19 cellular contexts compared by ENCODE assay signal in the genomic region with DNA sequence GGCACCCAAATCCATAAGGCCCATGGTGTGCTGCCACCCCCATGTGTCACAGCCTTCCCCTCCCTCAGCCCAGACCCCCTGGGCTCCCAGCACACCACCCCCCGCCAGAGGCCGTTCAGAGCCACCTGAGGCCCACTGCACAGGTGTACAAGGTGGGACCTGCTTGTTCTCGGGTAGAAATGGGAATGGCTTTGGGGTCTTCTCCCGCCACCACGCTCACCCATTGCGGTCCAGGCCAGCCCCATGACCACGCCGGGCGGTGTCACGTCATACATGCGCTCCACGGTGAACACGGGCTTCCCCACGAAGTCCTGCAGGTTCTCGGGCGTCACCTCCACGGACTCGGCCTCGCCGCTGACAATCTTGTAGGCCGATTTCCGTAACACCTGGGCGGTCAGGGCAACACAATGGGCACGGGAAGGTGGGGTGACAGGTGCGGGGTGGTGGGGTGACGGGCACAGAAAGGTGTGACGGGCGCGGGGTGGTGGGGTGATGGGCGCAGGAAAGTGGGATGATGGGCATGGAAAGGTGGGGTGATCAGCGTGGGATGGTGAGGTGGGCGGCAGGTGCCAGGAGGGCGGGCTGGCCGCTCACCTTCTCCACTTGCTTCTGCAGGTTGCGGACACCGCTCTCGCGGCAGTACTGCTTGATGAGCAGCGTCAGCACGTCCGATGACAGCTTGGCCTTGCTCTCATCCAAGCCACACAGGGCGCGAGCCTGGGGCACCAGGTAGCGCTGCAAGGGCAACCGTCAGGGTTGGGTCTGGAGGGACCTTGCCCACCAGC. TPM values are rescaled to one million over a fixed set of nuclear protein-coding genes. Genes with fewer than 3 reads are reported as not detected.
DNase-seq lines count a peak whose midpoint lies in the region; ATAC-seq, FAIRE-seq and TF ChIP-seq lines count a peak whose summit lies in the region.
"Had no signal": no experiment of that assay in that cellular context is flagged by ENCODE, and none has a peak within 500 bp of the region (broad histone marks: within the 10 kb centered on the region; RNA-seq: fewer than 3 reads in every experiment).

No MANE protein-coding gene starts in this region.

- H3K4me3 Mint-ChIP-seq in WTC11: no peak overlapping the region
- no peak overlapping the region for H3K4me3 Mint-ChIP-seq in memory B cell

- no peak for ATAC-seq in WTC11
- no peak for ATAC-seq in memory B cell (ENCODE audit: low read depth)
- ATAC-seq: naive thymus-derived CD8-positive, alpha-beta T cell had no signal

- POLR2A ChIA-PET in WTC11 (lab: Charles Lee): interaction anchor here (0.6 to 0.9 kb wide), 2 partner anchors 22 to 24 kb away, joined by 3 to 4 read pairs; no protein-coding TSS in a partner anchor

- H3K9me3 Mint-ChIP-seq in WTC11: no peaks in the 10 kb centered on the region
- H3K9me3 Mint-ChIP-seq in memory B cell: no peaks in the 10 kb centered on the region
- H3K9me3 Mint-ChIP-seq: naive thymus-derived CD8-positive, alpha-beta T cell had no signal

- H3K4me1 Mint-ChIP-seq in WTC11 (peaks cover 6% of the 10 kb centered on the region; the same call in 1 of the 2 replicates), memory B cell (peaks cover 30% of the 10 kb centered on the region)

- CTCF ChIA-PET in WTC11 (lab: Charles Lee): no interaction called here

- H3K36me3 Mint-ChIP-seq in WTC11: peaks cover 48% of the 10 kb centered on the region
- H3K36me3 Mint-ChIP-seq in memory B cell: peaks cover 25% of the 10 kb centered on the region

- peak overlapping the region; percentile 32; the same call in 1 of the 2 replicates for H3K27ac Mint-ChIP-seq in WTC11
- peak overlapping the region; percentile 20 for H3K27ac Mint-ChIP-seq in memory B cell

- H3K27me3 Mint-ChIP-seq in WTC11 (ENCODE audit: low read depth): no peaks in the 10 kb centered on the region
- H3K27me3 Mint-ChIP-seq in memory B cell: no peaks in the 10 kb centered on the region
- H3K27me3 Mint-ChIP-seq: naive thymus-derived CD8-positive, alpha-beta T cell had no signal

- TF ChIP-seq CTCF in 22Rv1 (IDR thresholded peaks at IDR 0.05): no peak
- TF ChIP-seq CTCF in WTC11 (IDR thresholded peaks at IDR 0.05): no peak

- DNase-seq in DMS53 (lab: John Stamatoyannopoulos, UW): peak; percentile 34
- no peak for DNase-seq in DMS53 treated with DMSO at 0.1 percent for 48 hours (lab: John Stamatoyannopoulos, UW; ENCODE audit: unreplicated experiment)
- DNase-seq in WTC11 (ENCODE audit: low spot score): no peak
- DNase-seq in memory B cell (ENCODE audit: low spot score in 2 of 2): no peak
- no peak for DNase-seq in RCC 7860 (ENCODE audit: low spot score)
- no peak for DNase-seq in AML-193 (lab: John Stamatoyannopoulos, UW)
- DNase-seq in NCI-H69 (lab: John Stamatoyannopoulos, UW): no peak
- DNase-seq: 8988T, C1 segment of cervical spinal cord, DND-41, foreskin melanocyte, NCI-H1694, NCI-H446 had no signal

- H3K27ac ChIP-seq in 22Rv1: peak overlapping the region; percentile 92; the same call in 1 of the 2 replicates
- H3K27ac ChIP-seq: SJCRH30 had no signal

- no peak for FAIRE-seq in RCC 7860 (lab: Jason Lieb, UNC)

TF ChIP-seq in WTC11, 78 proteins besides CTCF, POLR2A, EP300 and RAD21:
- TF ChIP-seq, protein P1, sequence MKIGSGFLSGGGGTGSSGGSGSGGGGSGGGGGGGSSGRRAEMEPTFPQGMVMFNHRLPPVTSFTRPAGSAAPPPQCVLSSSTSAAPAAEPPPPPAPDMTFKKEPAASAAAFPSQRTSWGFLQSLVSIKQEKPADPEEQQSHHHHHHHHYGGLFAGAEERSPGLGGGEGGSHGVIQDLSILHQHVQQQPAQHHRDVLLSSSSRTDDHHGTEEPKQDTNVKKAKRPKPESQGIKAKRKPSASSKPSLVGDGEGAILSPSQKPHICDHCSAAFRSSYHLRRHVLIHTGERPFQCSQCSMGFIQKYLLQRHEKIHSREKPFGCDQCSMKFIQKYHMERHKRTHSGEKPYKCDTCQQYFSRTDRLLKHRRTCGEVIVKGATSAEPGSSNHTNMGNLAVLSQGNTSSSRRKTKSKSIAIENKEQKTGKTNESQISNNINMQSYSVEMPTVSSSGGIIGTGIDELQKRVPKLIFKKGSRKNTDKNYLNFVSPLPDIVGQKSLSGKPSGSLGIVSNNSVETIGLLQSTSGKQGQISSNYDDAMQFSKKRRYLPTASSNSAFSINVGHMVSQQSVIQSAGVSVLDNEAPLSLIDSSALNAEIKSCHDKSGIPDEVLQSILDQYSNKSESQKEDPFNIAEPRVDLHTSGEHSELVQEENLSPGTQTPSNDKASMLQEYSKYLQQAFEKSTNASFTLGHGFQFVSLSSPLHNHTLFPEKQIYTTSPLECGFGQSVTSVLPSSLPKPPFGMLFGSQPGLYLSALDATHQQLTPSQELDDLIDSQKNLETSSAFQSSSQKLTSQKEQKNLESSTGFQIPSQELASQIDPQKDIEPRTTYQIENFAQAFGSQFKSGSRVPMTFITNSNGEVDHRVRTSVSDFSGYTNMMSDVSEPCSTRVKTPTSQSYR (CRISPR knock-in tag; IDR thresholded peaks at IDR 0.05): no peak
- TF ChIP-seq SMAD3 (CRISPR knock-in tag; IDR thresholded peaks at IDR 0.05; ENCODE audit: borderline replicate concordance) (no peak), NFATC4 (CRISPR knock-in tag; IDR thresholded peaks at IDR 0.05) (0 out of 2 replicates have a peak, but pooled peaks have one; percentile 17)

RNA-seq across cellular contexts. Expression of a gene that starts 4.3 kb away (rescaled TPM):
- 1,080 to 1,240 TPM (median 1,178 TPM) in 3 replicates for total RNA-seq in WTC11 (2021)

RNA-seq across cellular contexts. Expression of a gene that starts 13.5 kb away (rescaled TPM):
- 11.8 to 19.1 TPM (median 15.5 TPM) in 3 replicates for total RNA-seq in WTC11 (2021)

RNA-seq across cellular contexts. Expression of a gene that starts 14.0 kb away (rescaled TPM):
- total RNA-seq in WTC11 (2021): 30.0 to 32.8 TPM (median 32.5 TPM) in 3 replicates

RNA-seq across cellular contexts. Expression of a gene that starts 25.6 kb away (rescaled TPM):
- total RNA-seq in WTC11 (2021): 171 to 186 TPM (median 180 TPM) in 3 replicates

RNA-seq across cellular contexts. Expression of a gene that starts 26.1 kb away (rescaled TPM):
- 0.50 TPM in 1 of 3 replicates, not detected in the others for total RNA-seq in WTC11 (2021)
- total RNA-seq: HT1080; lower leg skin; naive thymus-derived CD8-positive, alpha-beta T cell; renal cortical epithelial cell; SJCRH30 had no signal
